In the genomic region with DNA sequence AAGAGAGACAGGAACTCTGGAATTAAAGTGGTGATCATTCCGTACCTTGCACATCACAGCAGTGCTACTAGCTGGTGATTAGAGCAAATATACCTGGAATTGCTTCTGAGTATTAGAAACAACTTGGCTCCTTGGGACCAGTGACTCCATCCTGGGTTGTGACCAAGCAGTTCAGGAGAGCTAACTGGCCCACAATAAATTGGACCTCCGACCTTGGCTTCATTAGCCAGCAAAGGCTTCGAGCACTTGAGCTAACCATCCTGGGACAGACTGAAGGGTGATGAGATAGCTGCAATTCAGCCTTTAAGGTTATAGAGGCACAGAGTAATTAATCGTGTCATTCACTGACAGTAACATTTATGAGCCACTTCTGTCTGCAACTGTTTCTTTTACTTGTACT, we compare ENCODE assay signal across 25 cellular contexts.
"Had no signal": no experiment of that assay in that cellular context is flagged by ENCODE, and none has a peak within 500 bp of the region (broad histone marks: within the 10 kb centered on the region; RNA-seq: fewer than 3 reads in every experiment).

No MANE protein-coding gene starts in this region.

- H3K4me1 ChIP-seq: colonic mucosa, esophagus squamous epithelium, gastrocnemius medialis, heart right ventricle, left ventricle myocardium inferior, lower lobe of right lung had no signal

- H3K27ac Mint-ChIP-seq: dendritic cell treated with granulocyte-macrophage colony-stimulating factor and Interleukin-4, amounts not matched to agents 40 ng/mL and 50 ng/mL, for 4 days; effector memory CD8-positive, alpha-beta T cell; endodermal cell; naive B cell had no signal

- H3K27ac ChIP-seq: colonic mucosa, esophagus squamous epithelium, gastrocnemius medialis, heart right ventricle, left ventricle myocardium inferior, lower lobe of right lung had no signal

- H3K4me3 ChIP-seq: colonic mucosa, esophagus squamous epithelium, gastrocnemius medialis, heart right ventricle, left ventricle myocardium inferior, lower lobe of right lung, mucosa of descending colon had no signal

- H3K9me3 Mint-ChIP-seq: dendritic cell treated with granulocyte-macrophage colony-stimulating factor and Interleukin-4, amounts not matched to agents 40 ng/mL and 50 ng/mL, for 4 days had no signal

- FAIRE-seq: endometrium, islet of Langerhans had no signal

- DNase-seq: colonic mucosa; cortex of kidney; effector CD8-positive, alpha-beta T cell; effector memory CD8-positive, alpha-beta T cell; endodermal cell; erythroblast; esophagus squamous epithelium; foreskin fibroblast; foreskin melanocyte; gastrocnemius medialis; glutamatergic neuron; head of caudate nucleus; heart right ventricle; hypothalamus; left cardiac atrium; left ventricle myocardium inferior; lower lobe of right lung; mesenchymal stem cell; mucosa of descending colon; naive B cell had no signal

- ATAC-seq: effector memory CD8-positive, alpha-beta T cell; esophagus mucosa; gastrocnemius medialis; heart right ventricle; left cardiac atrium; lower lobe of right lung; mucosa of descending colon had no signal

- H3K36me3 ChIP-seq: colonic mucosa, esophagus squamous epithelium, gastrocnemius medialis, heart right ventricle, left ventricle myocardium inferior, lower lobe of right lung had no signal

- H3K9me3 ChIP-seq: colonic mucosa, esophagus squamous epithelium, gastrocnemius medialis, mucosa of descending colon had no signal

- H3K27me3 Mint-ChIP-seq: dendritic cell treated with granulocyte-macrophage colony-stimulating factor and Interleukin-4, amounts not matched to agents 40 ng/mL and 50 ng/mL, for 4 days; effector memory CD8-positive, alpha-beta T cell; naive B cell had no signal

- H3K36me3 Mint-ChIP-seq: naive B cell had no signal

- H3K4me1 Mint-ChIP-seq: naive B cell had no signal

- H3K27me3 ChIP-seq: colonic mucosa, esophagus squamous epithelium, gastrocnemius medialis, heart right ventricle had no signal

- H3K4me3 Mint-ChIP-seq: dendritic cell treated with granulocyte-macrophage colony-stimulating factor and Interleukin-4, amounts not matched to agents 40 ng/mL and 50 ng/mL, for 4 days; effector memory CD8-positive, alpha-beta T cell; endodermal cell; mesothelial cell of epicardium; naive B cell had no signal
